In the genomic region with DNA sequence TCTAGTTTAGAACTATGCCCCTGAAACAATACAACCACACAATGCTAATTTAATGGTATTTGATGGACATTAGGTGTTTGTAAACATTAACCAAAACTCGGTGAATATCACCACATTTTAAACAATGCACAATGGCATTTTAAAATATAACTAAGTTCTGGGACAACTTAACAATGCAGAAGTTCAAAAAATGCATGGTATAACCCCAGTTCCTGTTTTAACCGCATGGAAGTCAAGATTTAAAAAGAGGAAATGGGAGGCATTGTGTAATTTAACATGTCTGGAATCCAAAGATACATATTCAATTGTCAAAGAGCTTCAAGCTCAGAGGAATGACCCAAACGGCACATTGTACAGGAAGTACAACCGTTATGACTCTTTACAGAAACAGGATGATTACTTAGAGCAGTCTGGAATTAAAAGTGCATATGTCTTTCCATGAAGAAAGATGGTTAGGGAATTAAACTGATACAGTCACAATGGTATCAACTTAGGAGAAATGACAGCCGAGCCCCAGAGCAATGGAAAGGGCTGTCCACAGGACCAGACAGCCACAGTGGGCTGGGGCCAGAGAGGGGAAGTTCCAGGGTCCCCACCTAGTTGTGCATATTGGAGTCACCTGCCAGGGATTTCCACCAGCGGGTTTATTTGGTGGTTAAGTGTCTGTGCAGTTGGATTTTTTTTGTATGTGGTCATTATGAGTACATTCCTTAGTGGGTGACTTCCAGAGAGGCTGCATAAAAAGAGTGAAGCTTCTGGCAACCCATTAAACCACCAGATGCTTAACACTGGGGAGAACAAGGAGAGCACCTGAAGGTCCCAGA, we compare ENCODE assay signal across 1 cellular context.
TF ChIP-seq lines count a peak whose summit lies in the region.

No MANE protein-coding gene starts in this region.

TF ChIP-seq in K562, 482 proteins besides CTCF, POLR2A, EP300 and RAD21 (continued from another document and continues in another):
- TF ChIP-seq, protein P1, sequence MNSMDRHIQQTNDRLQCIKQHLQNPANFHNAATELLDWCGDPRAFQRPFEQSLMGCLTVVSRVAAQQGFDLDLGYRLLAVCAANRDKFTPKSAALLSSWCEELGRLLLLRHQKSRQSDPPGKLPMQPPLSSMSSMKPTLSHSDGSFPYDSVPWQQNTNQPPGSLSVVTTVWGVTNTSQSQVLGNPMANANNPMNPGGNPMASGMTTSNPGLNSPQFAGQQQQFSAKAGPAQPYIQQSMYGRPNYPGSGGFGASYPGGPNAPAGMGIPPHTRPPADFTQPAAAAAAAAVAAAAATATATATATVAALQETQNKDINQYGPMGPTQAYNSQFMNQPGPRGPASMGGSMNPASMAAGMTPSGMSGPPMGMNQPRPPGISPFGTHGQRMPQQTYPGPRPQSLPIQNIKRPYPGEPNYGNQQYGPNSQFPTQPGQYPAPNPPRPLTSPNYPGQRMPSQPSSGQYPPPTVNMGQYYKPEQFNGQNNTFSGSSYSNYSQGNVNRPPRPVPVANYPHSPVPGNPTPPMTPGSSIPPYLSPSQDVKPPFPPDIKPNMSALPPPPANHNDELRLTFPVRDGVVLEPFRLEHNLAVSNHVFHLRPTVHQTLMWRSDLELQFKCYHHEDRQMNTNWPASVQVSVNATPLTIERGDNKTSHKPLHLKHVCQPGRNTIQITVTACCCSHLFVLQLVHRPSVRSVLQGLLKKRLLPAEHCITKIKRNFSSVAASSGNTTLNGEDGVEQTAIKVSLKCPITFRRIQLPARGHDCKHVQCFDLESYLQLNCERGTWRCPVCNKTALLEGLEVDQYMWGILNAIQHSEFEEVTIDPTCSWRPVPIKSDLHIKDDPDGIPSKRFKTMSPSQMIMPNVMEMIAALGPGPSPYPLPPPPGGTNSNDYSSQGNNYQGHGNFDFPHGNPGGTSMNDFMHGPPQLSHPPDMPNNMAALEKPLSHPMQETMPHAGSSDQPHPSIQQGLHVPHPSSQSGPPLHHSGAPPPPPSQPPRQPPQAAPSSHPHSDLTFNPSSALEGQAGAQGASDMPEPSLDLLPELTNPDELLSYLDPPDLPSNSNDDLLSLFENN (IDR thresholded peaks at IDR 0.05; ENCODE audit: low read depth in 2 of 2, low read length in 2 of 2), result no peak
- TF ChIP-seq PYGO2 (tag; IDR thresholded peaks at IDR 0.05), result peak; percentile 16; the same call in 1 of the 2 replicates
- TF ChIP-seq MTA3 (IDR thresholded peaks at IDR 0.05; ENCODE audit: borderline replicate concordance), result 0 out of 2 replicates have a peak, but pooled peaks have one; percentile 49
- TF ChIP-seq HMG20B (CRISPR knock-in tag; IDR thresholded peaks at IDR 0.05), result no peak
- TF ChIP-seq SMAD4 (CRISPR knock-in tag; conservative IDR thresholded peaks at IDR 0.05), result peak; percentile 60
- TF ChIP-seq ZFPM2 (CRISPR knock-in tag; IDR thresholded peaks at IDR 0.05), result no peak
- peak; percentile 68 for TF ChIP-seq KLF16 (IDR thresholded peaks at IDR 0.05)
- TF ChIP-seq ZNF668 (CRISPR knock-in tag; IDR thresholded peaks at IDR 0.05), result 0 out of 2 replicates have a peak, but pooled peaks have one; percentile 4
- TF ChIP-seq, protein P2, sequence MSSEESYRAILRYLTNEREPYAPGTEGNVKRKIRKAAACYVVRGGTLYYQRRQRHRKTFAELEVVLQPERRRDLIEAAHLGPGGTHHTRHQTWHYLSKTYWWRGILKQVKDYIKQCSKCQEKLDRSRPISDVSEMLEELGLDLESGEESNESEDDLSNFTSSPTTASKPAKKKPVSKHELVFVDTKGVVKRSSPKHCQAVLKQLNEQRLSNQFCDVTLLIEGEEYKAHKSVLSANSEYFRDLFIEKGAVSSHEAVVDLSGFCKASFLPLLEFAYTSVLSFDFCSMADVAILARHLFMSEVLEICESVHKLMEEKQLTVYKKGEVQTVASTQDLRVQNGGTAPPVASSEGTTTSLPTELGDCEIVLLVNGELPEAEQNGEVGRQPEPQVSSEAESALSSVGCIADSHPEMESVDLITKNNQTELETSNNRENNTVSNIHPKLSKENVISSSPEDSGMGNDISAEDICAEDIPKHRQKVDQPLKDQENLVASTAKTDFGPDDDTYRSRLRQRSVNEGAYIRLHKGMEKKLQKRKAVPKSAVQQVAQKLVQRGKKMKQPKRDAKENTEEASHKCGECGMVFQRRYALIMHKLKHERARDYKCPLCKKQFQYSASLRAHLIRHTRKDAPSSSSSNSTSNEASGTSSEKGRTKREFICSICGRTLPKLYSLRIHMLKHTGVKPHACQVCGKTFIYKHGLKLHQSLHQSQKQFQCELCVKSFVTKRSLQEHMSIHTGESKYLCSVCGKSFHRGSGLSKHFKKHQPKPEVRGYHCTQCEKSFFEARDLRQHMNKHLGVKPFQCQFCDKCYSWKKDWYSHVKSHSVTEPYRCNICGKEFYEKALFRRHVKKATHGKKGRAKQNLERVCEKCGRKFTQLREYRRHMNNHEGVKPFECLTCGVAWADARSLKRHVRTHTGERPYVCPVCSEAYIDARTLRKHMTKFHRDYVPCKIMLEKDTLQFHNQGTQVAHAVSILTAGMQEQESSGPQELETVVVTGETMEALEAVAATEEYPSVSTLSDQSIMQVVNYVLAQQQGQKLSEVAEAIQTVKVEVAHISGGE (CRISPR knock-in tag; IDR thresholded peaks at IDR 0.05), result peak in 1 of 3 experiments; percentile 23; a peak in 1 of 6 replicates
- TF ChIP-seq TEAD1 (CRISPR knock-in tag; IDR thresholded peaks at IDR 0.05), result 0 out of 4 replicates have a peak, but pooled peaks of 1 of the 2 experiments have one; percentile 50
- TF ChIP-seq MYC (IDR thresholded peaks at IDR 0.05; ENCODE audit: low read depth, low read length), result peak; percentile 81
- no peak for TF ChIP-seq MYC (CRISPR knock-in tag; IDR thresholded peaks at IDR 0.05; ENCODE audit: borderline replicate concordance, low read depth)
- TF ChIP-seq SMARCE1 (IDR thresholded peaks at IDR 0.05), result peak; percentile 84; the same call in 1 of the 2 replicates
- peak; percentile 37; the same call in 1 of the 2 replicates for TF ChIP-seq MTA2 (IDR thresholded peaks at IDR 0.05; ENCODE audit: low read depth)
- TF ChIP-seq GABPA (tag; conservative IDR thresholded peaks at IDR 0.05; ENCODE audit: low read depth), result peak; percentile 69
- no peak for TF ChIP-seq PTTG1 (tag; IDR thresholded peaks at IDR 0.05; ENCODE audit: low read depth)
- no peak for TF ChIP-seq MCM7 (IDR thresholded peaks at IDR 0.05)
- peak; percentile 95 for TF ChIP-seq CEBPB (tag; IDR thresholded peaks at IDR 0.05)
- peak; percentile 7; the same call in 1 of the 2 replicates for TF ChIP-seq CREM (IDR thresholded peaks at IDR 0.05; ENCODE audit: low read depth)
- TF ChIP-seq, protein P3, sequence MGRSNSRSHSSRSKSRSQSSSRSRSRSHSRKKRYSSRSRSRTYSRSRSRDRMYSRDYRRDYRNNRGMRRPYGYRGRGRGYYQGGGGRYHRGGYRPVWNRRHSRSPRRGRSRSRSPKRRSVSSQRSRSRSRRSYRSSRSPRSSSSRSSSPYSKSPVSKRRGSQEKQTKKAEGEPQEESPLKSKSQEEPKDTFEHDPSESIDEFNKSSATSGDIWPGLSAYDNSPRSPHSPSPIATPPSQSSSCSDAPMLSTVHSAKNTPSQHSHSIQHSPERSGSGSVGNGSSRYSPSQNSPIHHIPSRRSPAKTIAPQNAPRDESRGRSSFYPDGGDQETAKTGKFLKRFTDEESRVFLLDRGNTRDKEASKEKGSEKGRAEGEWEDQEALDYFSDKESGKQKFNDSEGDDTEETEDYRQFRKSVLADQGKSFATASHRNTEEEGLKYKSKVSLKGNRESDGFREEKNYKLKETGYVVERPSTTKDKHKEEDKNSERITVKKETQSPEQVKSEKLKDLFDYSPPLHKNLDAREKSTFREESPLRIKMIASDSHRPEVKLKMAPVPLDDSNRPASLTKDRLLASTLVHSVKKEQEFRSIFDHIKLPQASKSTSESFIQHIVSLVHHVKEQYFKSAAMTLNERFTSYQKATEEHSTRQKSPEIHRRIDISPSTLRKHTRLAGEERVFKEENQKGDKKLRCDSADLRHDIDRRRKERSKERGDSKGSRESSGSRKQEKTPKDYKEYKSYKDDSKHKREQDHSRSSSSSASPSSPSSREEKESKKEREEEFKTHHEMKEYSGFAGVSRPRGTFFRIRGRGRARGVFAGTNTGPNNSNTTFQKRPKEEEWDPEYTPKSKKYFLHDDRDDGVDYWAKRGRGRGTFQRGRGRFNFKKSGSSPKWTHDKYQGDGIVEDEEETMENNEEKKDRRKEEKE (IDR thresholded peaks at IDR 0.05; ENCODE audit: borderline replicate concordance in 1 of 2, control insufficient read depth in 1 of 2, low read depth in 2 of 2, low read length in 1 of 2), result no peak
- peak; percentile 82 for TF ChIP-seq ARID1B (IDR thresholded peaks at IDR 0.05)
- TF ChIP-seq EP400 (IDR thresholded peaks at IDR 0.05), result peak; percentile 31
- peak; percentile 76; the same call in 1 of the 2 replicates for TF ChIP-seq TEAD4 (IDR thresholded peaks at IDR 0.05; ENCODE audit: low read length)
- TF ChIP-seq TEAD4 (CRISPR knock-in tag; IDR thresholded peaks at IDR 0.05; ENCODE audit: borderline replicate concordance), result no peak
- TF ChIP-seq, protein P4, sequence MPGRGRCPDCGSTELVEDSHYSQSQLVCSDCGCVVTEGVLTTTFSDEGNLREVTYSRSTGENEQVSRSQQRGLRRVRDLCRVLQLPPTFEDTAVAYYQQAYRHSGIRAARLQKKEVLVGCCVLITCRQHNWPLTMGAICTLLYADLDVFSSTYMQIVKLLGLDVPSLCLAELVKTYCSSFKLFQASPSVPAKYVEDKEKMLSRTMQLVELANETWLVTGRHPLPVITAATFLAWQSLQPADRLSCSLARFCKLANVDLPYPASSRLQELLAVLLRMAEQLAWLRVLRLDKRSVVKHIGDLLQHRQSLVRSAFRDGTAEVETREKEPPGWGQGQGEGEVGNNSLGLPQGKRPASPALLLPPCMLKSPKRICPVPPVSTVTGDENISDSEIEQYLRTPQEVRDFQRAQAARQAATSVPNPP (IDR thresholded peaks at IDR 0.05; ENCODE audit: borderline replicate concordance, insufficient read depth, insufficient read length), result no peak
- TF ChIP-seq, protein P5, sequence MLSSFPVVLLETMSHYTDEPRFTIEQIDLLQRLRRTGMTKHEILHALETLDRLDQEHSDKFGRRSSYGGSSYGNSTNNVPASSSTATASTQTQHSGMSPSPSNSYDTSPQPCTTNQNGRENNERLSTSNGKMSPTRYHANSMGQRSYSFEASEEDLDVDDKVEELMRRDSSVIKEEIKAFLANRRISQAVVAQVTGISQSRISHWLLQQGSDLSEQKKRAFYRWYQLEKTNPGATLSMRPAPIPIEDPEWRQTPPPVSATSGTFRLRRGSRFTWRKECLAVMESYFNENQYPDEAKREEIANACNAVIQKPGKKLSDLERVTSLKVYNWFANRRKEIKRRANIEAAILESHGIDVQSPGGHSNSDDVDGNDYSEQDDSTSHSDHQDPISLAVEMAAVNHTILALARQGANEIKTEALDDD (IDR thresholded peaks at IDR 0.05), result peak; percentile 82
- TF ChIP-seq, protein P6, sequence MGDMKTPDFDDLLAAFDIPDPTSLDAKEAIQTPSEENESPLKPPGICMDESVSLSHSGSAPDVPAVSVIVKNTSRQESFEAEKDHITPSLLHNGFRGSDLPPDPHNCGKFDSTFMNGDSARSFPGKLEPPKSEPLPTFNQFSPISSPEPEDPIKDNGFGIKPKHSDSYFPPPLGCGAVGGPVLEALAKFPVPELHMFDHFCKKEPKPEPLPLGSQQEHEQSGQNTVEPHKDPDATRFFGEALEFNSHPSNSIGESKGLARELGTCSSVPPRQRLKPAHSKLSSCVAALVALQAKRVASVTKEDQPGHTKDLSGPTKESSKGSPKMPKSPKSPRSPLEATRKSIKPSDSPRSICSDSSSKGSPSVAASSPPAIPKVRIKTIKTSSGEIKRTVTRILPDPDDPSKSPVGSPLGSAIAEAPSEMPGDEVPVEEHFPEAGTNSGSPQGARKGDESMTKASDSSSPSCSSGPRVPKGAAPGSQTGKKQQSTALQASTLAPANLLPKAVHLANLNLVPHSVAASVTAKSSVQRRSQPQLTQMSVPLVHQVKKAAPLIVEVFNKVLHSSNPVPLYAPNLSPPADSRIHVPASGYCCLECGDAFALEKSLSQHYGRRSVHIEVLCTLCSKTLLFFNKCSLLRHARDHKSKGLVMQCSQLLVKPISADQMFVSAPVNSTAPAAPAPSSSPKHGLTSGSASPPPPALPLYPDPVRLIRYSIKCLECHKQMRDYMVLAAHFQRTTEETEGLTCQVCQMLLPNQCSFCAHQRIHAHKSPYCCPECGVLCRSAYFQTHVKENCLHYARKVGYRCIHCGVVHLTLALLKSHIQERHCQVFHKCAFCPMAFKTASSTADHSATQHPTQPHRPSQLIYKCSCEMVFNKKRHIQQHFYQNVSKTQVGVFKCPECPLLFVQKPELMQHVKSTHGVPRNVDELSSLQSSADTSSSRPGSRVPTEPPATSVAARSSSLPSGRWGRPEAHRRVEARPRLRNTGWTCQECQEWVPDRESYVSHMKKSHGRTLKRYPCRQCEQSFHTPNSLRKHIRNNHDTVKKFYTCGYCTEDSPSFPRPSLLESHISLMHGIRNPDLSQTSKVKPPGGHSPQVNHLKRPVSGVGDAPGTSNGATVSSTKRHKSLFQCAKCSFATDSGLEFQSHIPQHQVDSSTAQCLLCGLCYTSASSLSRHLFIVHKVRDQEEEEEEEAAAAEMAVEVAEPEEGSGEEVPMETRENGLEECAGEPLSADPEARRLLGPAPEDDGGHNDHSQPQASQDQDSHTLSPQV (IDR thresholded peaks at IDR 0.05), result peak; percentile 60; the same call in 1 of the 2 replicates
- TF ChIP-seq FOXA3 (CRISPR knock-in tag; conservative IDR thresholded peaks at IDR 0.05 in 1 of 2, IDR thresholded peaks at IDR 0.05 in 1 of 2), result peak in 1 of 2 experiments; percentile 51; a peak in 2 of 4 replicates
- TF ChIP-seq TCF3 (CRISPR knock-in tag; IDR thresholded peaks at IDR 0.05), result peak; percentile 82
- peak; percentile 39; the same call in 1 of the 2 replicates for TF ChIP-seq JUND (IDR thresholded peaks at IDR 0.05; ENCODE audit: borderline replicate concordance, low read depth, low read length)
- TF ChIP-seq JUND (tag; IDR thresholded peaks at IDR 0.05; ENCODE audit: borderline replicate concordance, low read depth, low read length), result 0 out of 3 replicates have a peak, but pooled peaks have one; percentile 45
- no peak; a peak in 1 of 4 replicates for TF ChIP-seq MAZ (CRISPR knock-in tag; conservative IDR thresholded peaks at IDR 0.05 in 1 of 2, IDR thresholded peaks at IDR 0.05 in 1 of 2)
- TF ChIP-seq, protein P7, sequence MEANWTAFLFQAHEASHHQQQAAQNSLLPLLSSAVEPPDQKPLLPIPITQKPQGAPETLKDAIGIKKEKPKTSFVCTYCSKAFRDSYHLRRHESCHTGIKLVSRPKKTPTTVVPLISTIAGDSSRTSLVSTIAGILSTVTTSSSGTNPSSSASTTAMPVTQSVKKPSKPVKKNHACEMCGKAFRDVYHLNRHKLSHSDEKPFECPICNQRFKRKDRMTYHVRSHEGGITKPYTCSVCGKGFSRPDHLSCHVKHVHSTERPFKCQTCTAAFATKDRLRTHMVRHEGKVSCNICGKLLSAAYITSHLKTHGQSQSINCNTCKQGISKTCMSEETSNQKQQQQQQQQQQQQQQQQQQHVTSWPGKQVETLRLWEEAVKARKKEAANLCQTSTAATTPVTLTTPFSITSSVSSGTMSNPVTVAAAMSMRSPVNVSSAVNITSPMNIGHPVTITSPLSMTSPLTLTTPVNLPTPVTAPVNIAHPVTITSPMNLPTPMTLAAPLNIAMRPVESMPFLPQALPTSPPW (CRISPR knock-in tag; IDR thresholded peaks at IDR 0.05), result peak; percentile 38; the same call in 1 of the 2 replicates
- TF ChIP-seq, protein P8, sequence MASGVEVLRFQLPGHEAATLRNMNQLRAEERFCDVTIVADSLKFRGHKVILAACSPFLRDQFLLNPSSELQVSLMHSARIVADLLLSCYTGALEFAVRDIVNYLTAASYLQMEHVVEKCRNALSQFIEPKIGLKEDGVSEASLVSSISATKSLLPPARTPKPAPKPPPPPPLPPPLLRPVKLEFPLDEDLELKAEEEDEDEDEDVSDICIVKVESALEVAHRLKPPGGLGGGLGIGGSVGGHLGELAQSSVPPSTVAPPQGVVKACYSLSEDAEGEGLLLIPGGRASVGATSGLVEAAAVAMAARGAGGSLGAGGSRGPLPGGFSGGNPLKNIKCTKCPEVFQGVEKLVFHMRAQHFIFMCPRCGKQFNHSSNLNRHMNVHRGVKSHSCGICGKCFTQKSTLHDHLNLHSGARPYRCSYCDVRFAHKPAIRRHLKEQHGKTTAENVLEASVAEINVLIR (CRISPR knock-in tag; IDR thresholded peaks at IDR 0.05), result no peak
- 0 out of 2 replicates have a peak, but pooled peaks have one; percentile 16 for TF ChIP-seq STAT5A (IDR thresholded peaks at IDR 0.05; ENCODE audit: borderline replicate concordance, low read length)
